Comparison of ENCODE assay signal across 23 cellular contexts in genomic region chr2:159028776-159029175, GRCh38.
"Had no signal": no experiment of that assay in that cellular context is flagged by ENCODE, and none has a peak within 500 bp of the region (broad histone marks: within the 10 kb centered on the region; RNA-seq: fewer than 3 reads in every experiment).

No MANE protein-coding gene starts in this region.

- H3K9me3 ChIP-seq: neutrophil, pancreas, stomach, thyroid gland, upper lobe of left lung had no signal

- H3K27me3 ChIP-seq: dorsolateral prefrontal cortex, neutrophil, pancreas, stomach, thyroid gland, upper lobe of left lung had no signal

- H3K4me2 ChIP-seq: smooth muscle cell had no signal

- H3K27me3 Mint-ChIP-seq: naive thymus-derived CD8-positive, alpha-beta T cell; progenitor cell of endocrine pancreas had no signal

- H3K4me3 Mint-ChIP-seq: naive thymus-derived CD8-positive, alpha-beta T cell; neural crest cell; stimulated activated effector memory CD8-positive, alpha-beta T cell treated with anti-CD3 and anti-CD28 coated beads, Interleukin-12 subunit alpha, Interleukin-12 subunit beta, amount 100 ng/mL, for 72 hours had no signal

- H3K4me1 Mint-ChIP-seq: naive thymus-derived CD8-positive, alpha-beta T cell; stimulated activated effector memory CD8-positive, alpha-beta T cell treated with anti-CD3 and anti-CD28 coated beads, Interleukin-12 subunit alpha, Interleukin-12 subunit beta, amount 100 ng/mL, for 72 hours had no signal

- H3K9me3 Mint-ChIP-seq: naive thymus-derived CD8-positive, alpha-beta T cell; neural crest cell; stimulated activated effector memory CD8-positive, alpha-beta T cell treated with anti-CD3 and anti-CD28 coated beads, Interleukin-12 subunit alpha, Interleukin-12 subunit beta, amount 100 ng/mL, for 72 hours had no signal

- H3K36me3 Mint-ChIP-seq: naive thymus-derived CD8-positive, alpha-beta T cell; stimulated activated effector memory CD8-positive, alpha-beta T cell treated with anti-CD3 and anti-CD28 coated beads, Interleukin-12 subunit alpha, Interleukin-12 subunit beta, amount 100 ng/mL, for 72 hours had no signal

- H3K4me3 ChIP-seq: dorsolateral prefrontal cortex, pancreas, smooth muscle cell, stomach, thyroid gland, upper lobe of left lung had no signal

- DNase-seq: dorsolateral prefrontal cortex; effector CD4-positive, alpha-beta T cell; head of caudate nucleus; mesendoderm; naive thymus-derived CD8-positive, alpha-beta T cell; pancreas; stimulated activated CD4-positive, alpha-beta T cell treated with anti-CD3 and anti-CD28 coated beads, Interleukin-12 subunit alpha, Interleukin-12 subunit beta, amount 100 ng/mL, for 4 hours; stimulated activated CD4-positive, alpha-beta T cell treated with anti-CD3 and anti-CD28 coated beads, Interleukin-1b, Interleukin-23, amount 100 ng/mL, for 48 hours; stimulated activated CD4-positive, alpha-beta T cell treated with anti-CD3 and anti-CD28 coated beads, Interleukin-4, amount 100 ng/mL, for 1 hour; stimulated activated naive CD4-positive, alpha-beta T cell treated with Interleukin-2 at 50 U/mL for 16 hours; stomach; thyroid gland; upper lobe of left lung had no signal

- H3K36me3 ChIP-seq: neutrophil, pancreas, stomach, thyroid gland, upper lobe of left lung had no signal

- H3K27ac ChIP-seq: neutrophil, pancreas had no signal

- ATAC-seq: naive thymus-derived CD8-positive, alpha-beta T cell; pancreas; sciatic nerve; stimulated activated effector memory CD8-positive, alpha-beta T cell treated with anti-CD3 and anti-CD28 coated beads, Interleukin-12 subunit alpha, Interleukin-12 subunit beta, amount 100 ng/mL, for 72 hours had no signal

- FAIRE-seq: colon, frontal cortex, keratinocyte, pancreas, urothelium cell line had no signal

- H3K27ac Mint-ChIP-seq: naive thymus-derived CD8-positive, alpha-beta T cell; progenitor cell of endocrine pancreas; stimulated activated effector memory CD8-positive, alpha-beta T cell treated with anti-CD3 and anti-CD28 coated beads, Interleukin-12 subunit alpha, Interleukin-12 subunit beta, amount 100 ng/mL, for 72 hours had no signal
